ENCODE assay signal across 2 cellular contexts in the genomic region with DNA sequence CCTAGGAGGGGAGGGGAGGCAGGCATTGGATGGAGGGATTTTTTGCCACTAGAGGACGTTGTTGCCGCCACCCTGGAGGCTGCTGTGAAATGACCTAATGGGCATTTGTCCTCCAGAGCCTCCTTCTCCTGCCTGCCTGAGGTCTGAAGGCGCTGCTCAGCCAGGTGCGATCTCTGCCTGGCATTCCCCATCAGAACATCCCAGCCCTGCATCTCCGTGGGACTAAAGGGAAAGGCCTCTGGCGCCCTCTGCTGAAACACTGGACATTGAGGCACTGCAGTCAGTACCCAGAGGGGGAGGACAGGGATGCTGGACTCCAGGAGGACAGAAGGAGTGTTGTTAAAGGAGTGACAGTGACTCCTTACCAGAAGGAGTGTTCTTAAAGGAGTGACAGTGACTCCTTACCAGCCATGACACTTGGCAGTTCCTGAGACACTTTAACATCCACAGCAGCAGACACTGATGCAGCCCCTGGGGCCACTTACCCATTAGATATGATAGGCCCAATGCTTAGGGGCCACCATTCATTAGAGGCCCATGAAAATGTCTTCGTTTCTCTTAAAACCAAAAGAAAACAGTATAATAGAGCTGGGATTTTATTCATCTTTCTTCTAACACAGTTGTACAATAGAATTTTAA.
TF ChIP-seq lines count a peak whose summit lies in the region.

No MANE protein-coding gene starts in this region.

TF ChIP-seq in HCT116, 20 proteins besides CTCF, POLR2A, EP300 and RAD21:
- TF ChIP-seq SP1 (IDR thresholded peaks at IDR 0.05; ENCODE audit: low read depth) (no peak), ZFX (IDR thresholded peaks at IDR 0.05) (no peak), POLR2AphosphoS5 (IDR thresholded peaks at IDR 0.05; ENCODE audit: low read depth, low read length) (no peak), EZH2phosphoT487 (IDR thresholded peaks at IDR 0.05; ENCODE audit: borderline replicate concordance) (no peak), CBX3 (IDR thresholded peaks at IDR 0.05; ENCODE audit: low read depth) (no peak), SIN3A (IDR thresholded peaks at IDR 0.05; ENCODE audit: low read depth) (no peak), ELF1 (IDR thresholded peaks at IDR 0.05; ENCODE audit: borderline replicate concordance, low read depth) (no peak), FOSL1 (IDR thresholded peaks at IDR 0.05; ENCODE audit: low read depth) (no peak)
- TF ChIP-seq, protein P1, sequence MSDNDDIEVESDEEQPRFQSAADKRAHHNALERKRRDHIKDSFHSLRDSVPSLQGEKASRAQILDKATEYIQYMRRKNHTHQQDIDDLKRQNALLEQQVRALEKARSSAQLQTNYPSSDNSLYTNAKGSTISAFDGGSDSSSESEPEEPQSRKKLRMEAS (IDR thresholded peaks at IDR 0.05), result no peak
- TF ChIP-seq, protein P2, sequence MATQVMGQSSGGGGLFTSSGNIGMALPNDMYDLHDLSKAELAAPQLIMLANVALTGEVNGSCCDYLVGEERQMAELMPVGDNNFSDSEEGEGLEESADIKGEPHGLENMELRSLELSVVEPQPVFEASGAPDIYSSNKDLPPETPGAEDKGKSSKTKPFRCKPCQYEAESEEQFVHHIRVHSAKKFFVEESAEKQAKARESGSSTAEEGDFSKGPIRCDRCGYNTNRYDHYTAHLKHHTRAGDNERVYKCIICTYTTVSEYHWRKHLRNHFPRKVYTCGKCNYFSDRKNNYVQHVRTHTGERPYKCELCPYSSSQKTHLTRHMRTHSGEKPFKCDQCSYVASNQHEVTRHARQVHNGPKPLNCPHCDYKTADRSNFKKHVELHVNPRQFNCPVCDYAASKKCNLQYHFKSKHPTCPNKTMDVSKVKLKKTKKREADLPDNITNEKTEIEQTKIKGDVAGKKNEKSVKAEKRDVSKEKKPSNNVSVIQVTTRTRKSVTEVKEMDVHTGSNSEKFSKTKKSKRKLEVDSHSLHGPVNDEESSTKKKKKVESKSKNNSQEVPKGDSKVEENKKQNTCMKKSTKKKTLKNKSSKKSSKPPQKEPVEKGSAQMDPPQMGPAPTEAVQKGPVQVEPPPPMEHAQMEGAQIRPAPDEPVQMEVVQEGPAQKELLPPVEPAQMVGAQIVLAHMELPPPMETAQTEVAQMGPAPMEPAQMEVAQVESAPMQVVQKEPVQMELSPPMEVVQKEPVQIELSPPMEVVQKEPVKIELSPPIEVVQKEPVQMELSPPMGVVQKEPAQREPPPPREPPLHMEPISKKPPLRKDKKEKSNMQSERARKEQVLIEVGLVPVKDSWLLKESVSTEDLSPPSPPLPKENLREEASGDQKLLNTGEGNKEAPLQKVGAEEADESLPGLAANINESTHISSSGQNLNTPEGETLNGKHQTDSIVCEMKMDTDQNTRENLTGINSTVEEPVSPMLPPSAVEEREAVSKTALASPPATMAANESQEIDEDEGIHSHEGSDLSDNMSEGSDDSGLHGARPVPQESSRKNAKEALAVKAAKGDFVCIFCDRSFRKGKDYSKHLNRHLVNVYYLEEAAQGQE (IDR thresholded peaks at IDR 0.05; ENCODE audit: low read depth), result no peak
TF ChIP-seq in HCT116: peak in this region for 0.

TF ChIP-seq in K562, 482 proteins besides CTCF, POLR2A, EP300 and RAD21:
- TF ChIP-seq YY1 (IDR thresholded peaks at IDR 0.05; ENCODE audit: borderline replicate concordance in 1 of 3, control insufficient read depth in 1 of 3, extremely low read depth in 1 of 3, insufficient read depth in 3 of 3, insufficient read length in 1 of 3, insufficient replicate concordance in 2 of 3, low read depth in 1 of 3, low read length in 2 of 3) (peak in 1 of 3 experiments; percentile 12), CTBP1 (IDR thresholded peaks at IDR 0.05; ENCODE audit: borderline replicate concordance) (peak; percentile 72; the same call in 1 of the 2 replicates), ZKSCAN8 (CRISPR knock-in tag; IDR thresholded peaks at IDR 0.05) (no peak), SMC3 (conservative IDR thresholded peaks at IDR 0.05; ENCODE audit: insufficient read depth, low read depth, low read length) (peak; percentile 81), ZNF263 (CRISPR knock-in tag; IDR thresholded peaks at IDR 0.05; ENCODE audit: borderline replicate concordance) (peak; percentile 74), RB1 (IDR thresholded peaks at IDR 0.05; ENCODE audit: low read depth) (0 out of 2 replicates have a peak, but pooled peaks have one; percentile 14), MBD2 (IDR thresholded peaks at IDR 0.05; ENCODE audit: borderline replicate concordance, low read depth) (no peak), DNMT1 (IDR thresholded peaks at IDR 0.05) (no peak), RCOR1 (IDR thresholded peaks at IDR 0.05; ENCODE audit: borderline replicate concordance in 1 of 2, low read depth in 2 of 2, low read length in 2 of 2) (0 out of 4 replicates have a peak, but pooled peaks of 1 of the 2 experiments have one; percentile 58), PCBP2 (IDR thresholded peaks at IDR 0.05; ENCODE audit: low read depth, low read length, poor library complexity, severe bottlenecking) (no peak), STAG1 (CRISPR knock-in tag; IDR thresholded peaks at IDR 0.05; ENCODE audit: borderline replicate concordance) (peak; percentile 87), CC2D1A (IDR thresholded peaks at IDR 0.05) (0 out of 2 replicates have a peak, but pooled peaks have one; percentile 27), DEAF1 (CRISPR knock-in tag; IDR thresholded peaks at IDR 0.05) (peak; percentile 68; the same call in 1 of the 2 replicates)
TF ChIP-seq in K562: peak in this region for 9.
